8 cellular contexts compared by ENCODE assay signal in the genomic region with DNA sequence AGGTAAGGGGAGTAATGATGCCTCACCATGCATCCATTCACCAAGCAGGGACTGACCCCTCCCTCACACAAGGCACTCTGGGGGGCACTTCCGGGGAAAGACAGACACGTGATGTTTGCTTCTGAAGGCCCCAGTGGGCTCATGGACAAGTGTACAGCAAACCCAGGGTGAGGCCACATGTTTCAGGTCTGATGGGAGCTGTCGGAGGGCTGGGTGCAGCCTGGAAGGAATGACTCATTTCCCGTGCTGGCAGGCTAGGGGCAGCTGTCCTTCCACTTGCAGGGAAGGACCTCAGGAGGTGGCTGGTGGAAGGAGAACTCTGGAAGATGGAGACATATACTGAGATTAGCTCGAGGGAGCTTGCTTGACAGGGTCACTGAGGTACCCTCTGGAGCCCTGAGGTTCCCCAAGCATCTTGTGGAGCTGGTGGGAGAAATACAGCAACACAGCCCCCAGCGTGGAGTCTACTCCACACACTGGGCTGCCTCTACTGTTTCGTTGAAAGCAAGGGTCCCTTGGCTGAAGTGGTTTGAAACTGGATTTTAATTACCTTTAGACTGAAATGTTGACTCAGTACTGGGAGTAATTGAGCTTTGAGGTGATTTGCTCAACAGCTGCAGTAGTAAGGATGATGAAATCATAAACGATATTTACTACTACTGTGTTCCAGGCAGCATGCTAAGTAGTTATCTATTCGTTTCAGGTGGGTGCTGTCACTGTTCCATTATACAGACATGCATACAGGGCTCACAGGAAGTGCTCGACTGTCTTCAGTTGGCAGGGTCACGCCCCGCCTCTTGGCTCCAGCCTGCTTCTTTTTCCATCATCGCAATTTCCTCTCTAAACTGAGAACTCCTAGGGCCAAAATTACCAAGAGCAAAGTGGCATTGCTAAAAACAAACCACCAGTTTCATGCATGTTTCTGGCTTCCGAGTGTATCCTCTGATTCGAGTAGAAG.
DNase-seq lines count a peak whose midpoint lies in the region; ATAC-seq and TF ChIP-seq lines count a peak whose summit lies in the region.

No MANE protein-coding gene starts in this region.

- CTCF ChIA-PET in A673 (lab: Charles Lee) (no interaction called here), IMR-90 (lab: Yijun Ruan, JAX) (no interaction called here)

- H3K14ac ChIP-seq in IMR-90 (replicated peaks; ENCODE audit: low read depth, low read length), result peak overlapping the region; percentile 95

- peak overlapping the region; percentile 92 for H3K23ac ChIP-seq in IMR-90 (ENCODE audit: low read depth, low read length)

- peak overlapping the region; percentile 92; the same call in 1 of the 2 replicates for H2AK5ac ChIP-seq in IMR-90 (ENCODE audit: low read depth, low read length)

- H3K9ac ChIP-seq in IMR-90 (ENCODE audit: low read depth, low read length), result no peak overlapping the region

- intact Hi-C loops in A673 (cut with micrococcal nuclease; ENCODE audit: unreplicated experiment), result no loop called here
- intact Hi-C loops in IMR-90 (cut with micrococcal nuclease), result no loop called here
- intact Hi-C loops in gastrocnemius medialis (cut with DNase I; ENCODE audit: low total_unique reads), result no loop called here
- intact Hi-C loops in CD14-positive monocyte (cut with micrococcal nuclease), result no loop called here

- peak; percentile 38 for DNase-seq in A673 (ENCODE audit: low spot score)
- peak; percentile 88 for DNase-seq in IMR-90
- peak; percentile 72 for DNase-seq in activated CD4-positive, alpha-beta T cell treated with anti-CD3 and anti-CD28 coated beads for 48 hours
- DNase-seq in fibroblast of the aortic adventitia (ENCODE audit: low read depth), result peak; percentile 79
- peak in 1 of 2 donors; percentile 60 for DNase-seq in gastrocnemius medialis
- DNase-seq in endothelial cell (ENCODE audit: low spot score), result no peak
- no peak for DNase-seq in CD14-positive monocyte (ENCODE audit: low spot score)

- H2BK15ac ChIP-seq in IMR-90 (ENCODE audit: low read depth, low read length), result peak overlapping the region; percentile 92; the same call in 2 of the 3 replicates

- H3K27ac ChIP-seq in A673 (ENCODE audit: low read depth, low read length, poor library complexity, severe bottlenecking), result no peak overlapping the region
- H3K27ac ChIP-seq in IMR-90 (ENCODE audit: insufficient read depth, low read length), result peak overlapping the region; percentile 50
- H3K27ac ChIP-seq in gastrocnemius medialis, result peak overlapping the region; percentile 50 to 65 (median 58)

- peaks cover 2% of the 10 kb centered on the region for H3K9me3 ChIP-seq in A673 (ENCODE audit: low read depth, low read length, poor library complexity, severe bottlenecking)
- no peaks in the 10 kb centered on the region for H3K9me3 ChIP-seq in IMR-90 (ENCODE audit: control insufficient read depth, insufficient read depth, low read length)
- H3K9me3 ChIP-seq in gastrocnemius medialis, result no peaks in the 10 kb centered on the region

- H3K4me1 ChIP-seq in A673 (ENCODE audit: insufficient read depth, low read length, poor library complexity, severe bottlenecking) (no peaks in the 10 kb centered on the region), IMR-90 (ENCODE audit: control insufficient read depth, insufficient read depth, low read length) (peaks cover 32% of the 10 kb centered on the region), gastrocnemius medialis (peaks cover 37 to 38% of the 10 kb centered on the region in 2 donors)

- H3K79me1 ChIP-seq in IMR-90 (ENCODE audit: low read depth in 1 of 2, low read length in 2 of 2), result no peaks in the 10 kb centered on the region

- TF ChIP-seq RAD21 in IMR-90 (IDR thresholded peaks at IDR 0.05; ENCODE audit: low read length), result no peak

- WGBS in IMR-90 (ENCODE audit: extremely low coverage in 2 of 2, insufficient read length in 1 of 2), 2 experiments, result 0% methylated on average over 1 of the region's 15 CpGs; no CpG with 5 or more reads in 1 of the 2 experiments

- peak overlapping the region; percentile 25 for H4K5ac ChIP-seq in IMR-90 (ENCODE audit: low read depth, low read length)

- H3K27me3 Mint-ChIP-seq in endothelial cell (ENCODE audit: unreplicated experiment) (peaks cover 6% of the 10 kb centered on the region), CD14-positive monocyte (ENCODE audit: low read depth in 3 of 3) (peaks cover 0 to 12% (median 8%) of the 10 kb centered on the region in 3 donors)

- no peak for TF ChIP-seq POLR2A in IMR-90 (IDR thresholded peaks at IDR 0.05; ENCODE audit: low read depth, low read length)
- TF ChIP-seq POLR2A in gastrocnemius medialis (IDR thresholded peaks at IDR 0.05), result no peak

- H3K36me3 ChIP-seq in A673 (ENCODE audit: insufficient read depth, low read length, poor library complexity, severe bottlenecking) (no peaks in the 10 kb centered on the region), IMR-90 (ENCODE audit: control insufficient read depth, insufficient read depth, low read length) (no peaks in the 10 kb centered on the region), gastrocnemius medialis (peaks cover 0 to 4% of the 10 kb centered on the region in 2 donors)

- no TSS peak for BruUV-seq in A673 (replicated peaks; lab: Mats Ljungman, UMichigan)
- no TSS peak for BruUV-seq in IMR-90 (replicated peaks; lab: Mats Ljungman, UMichigan)

- peaks cover 3% of the 10 kb centered on the region for H3K9me3 Mint-ChIP-seq in endothelial cell (ENCODE audit: unreplicated experiment)
- H3K9me3 Mint-ChIP-seq in CD14-positive monocyte, result peaks cover 4 to 18% (median 8%) of the 10 kb centered on the region in 7 donors

- peak overlapping the region; percentile 96 for H3K4ac ChIP-seq in IMR-90 (ENCODE audit: low read depth, low read length)

- H3K4me3 Mint-ChIP-seq in endothelial cell (ENCODE audit: unreplicated experiment), result no peak overlapping the region
- no peak overlapping the region for H3K4me3 Mint-ChIP-seq in CD14-positive monocyte

- peak overlapping the region; percentile 86 for H2AFZ ChIP-seq in IMR-90 (replicated peaks; ENCODE audit: low read length, poor library complexity)

- no peaks in the 10 kb centered on the region for H4K20me1 ChIP-seq in IMR-90 (ENCODE audit: insufficient read depth, low read length)

- dilution Hi-C loops in IMR-90 (cut with HindIII; ENCODE audit: low sequenced_read_pairs, unreplicated experiment), result no loop called here

- peak overlapping the region; percentile 98 for H2BK120ac ChIP-seq in IMR-90 (ENCODE audit: low read depth, low read length)

- peak overlapping the region; percentile 84 for H2BK5ac ChIP-seq in IMR-90 (ENCODE audit: low read depth, low read length, poor library complexity, severe bottlenecking)

- H3K36me3 Mint-ChIP-seq in endothelial cell (ENCODE audit: low read depth, unreplicated experiment), result peaks cover 4% of the 10 kb centered on the region
- H3K36me3 Mint-ChIP-seq in CD14-positive monocyte, result no peaks in the 10 kb centered on the region

- H3K27ac Mint-ChIP-seq in endothelial cell (ENCODE audit: unreplicated experiment) (no peak overlapping the region), CD14-positive monocyte (peak overlapping the region in 1 of 7 donors; percentile 26)

- POLR2A ChIA-PET in A673 (lab: Charles Lee; ENCODE audit: low non-redundant PET) (no interaction called here), IMR-90 (lab: Charles Lee; ENCODE audit: unreplicated experiment) (no interaction called here)

- peak overlapping the region; percentile 75 to 91 for H4K8ac ChIP-seq in IMR-90 (ENCODE audit: low read depth in 2 of 2, low read length in 2 of 2)

- no peak overlapping the region; the same call in 1 of the 2 replicates for H3K4me2 ChIP-seq in IMR-90 (ENCODE audit: low read depth, low read length)

- H3K4me3 ChIP-seq in A673 (ENCODE audit: low read depth, low read length, poor library complexity, severe bottlenecking) (no peak overlapping the region), IMR-90 (ENCODE audit: insufficient read depth, low read depth, low read length) (no peak overlapping the region), fibroblast of the aortic adventitia (ENCODE audit: low read depth, low read length) (no peak overlapping the region), gastrocnemius medialis (no peak overlapping the region)

- H4K91ac ChIP-seq in IMR-90 (ENCODE audit: insufficient read depth, low read depth, low read length), result peak overlapping the region; percentile 93

- TF ChIP-seq CTCF in A673 (conservative IDR thresholded peaks at IDR 0.05; ENCODE audit: low read depth, low read length), result no peak
- no peak for TF ChIP-seq CTCF in IMR-90 (conservative IDR thresholded peaks at IDR 0.05; ENCODE audit: low read depth, low read length)
- TF ChIP-seq CTCF in fibroblast of the aortic adventitia (IDR thresholded peaks at IDR 0.05; ENCODE audit: insufficient read depth, low read length), result no peak
- TF ChIP-seq CTCF in gastrocnemius medialis (IDR thresholded peaks at IDR 0.05 in 4 of 5, conservative IDR thresholded peaks at IDR 0.05 in 1 of 5), result no peak
- TF ChIP-seq CTCF in endothelial cell (IDR thresholded peaks at IDR 0.05; ENCODE audit: unreplicated experiment), result no peak
- no peak for TF ChIP-seq CTCF in CD14-positive monocyte (IDR thresholded peaks at IDR 0.05)

- peak overlapping the region; percentile 48; the same call in 1 of the 2 replicates for H3K56ac ChIP-seq in IMR-90 (ENCODE audit: extremely low read depth, insufficient read depth, low read length)

- peaks cover 47% of the 10 kb centered on the region for H3K4me1 Mint-ChIP-seq in endothelial cell (ENCODE audit: unreplicated experiment)
- H3K4me1 Mint-ChIP-seq in CD14-positive monocyte, result peaks cover 10% of the 10 kb centered on the region

- peak; percentile 68 for ATAC-seq in IMR-90 (ENCODE audit: low read depth)
- ATAC-seq in gastrocnemius medialis, result peak; percentile 44 to 71
- ATAC-seq in GM19452 (IDR thresholded peaks at IDR 0.05; ENCODE audit: unreplicated experiment), result no peak

- in situ Hi-C loops in IMR-90 (cut with MboI; ENCODE audit: low sequenced_read_pairs) (loop anchor here (25.0 kb wide), 1 partner anchor 849 kb away; a partner anchor contains a TSS), gastrocnemius medialis (cut with MboI; ENCODE audit: low sequenced_read_pairs in 4 of 4) (no loop called here)

- peak overlapping the region; percentile 43 for H3K18ac ChIP-seq in IMR-90 (ENCODE audit: low read depth, low read length)

- H2AK9ac ChIP-seq in IMR-90 (replicated peaks; ENCODE audit: low read depth, low read length, poor library complexity), result peak overlapping the region; percentile 43

- H2BK20ac ChIP-seq in IMR-90 (ENCODE audit: low read depth, low read length), result peak overlapping the region; percentile 96

- H3K9me1 ChIP-seq in IMR-90 (ENCODE audit: insufficient read depth, low read length), result peaks cover 32% of the 10 kb centered on the region

- H3K27me3 ChIP-seq in A673 (replicated peaks; ENCODE audit: insufficient read depth, low read depth, low read length, poor library complexity) (no peaks in the 10 kb centered on the region), IMR-90 (ENCODE audit: control insufficient read depth, insufficient read depth, low read length) (no peaks in the 10 kb centered on the region), gastrocnemius medialis (no peaks in the 10 kb centered on the region)

Comparison
In these comparisons a context has a peak if more than half of its experiments do, and no peak if none do; other contexts are left out.
1. DNase-seq: peak in A673 (single experiment), IMR-90 (single experiment), activated CD4-positive, alpha-beta T cell treated with anti-CD3 and anti-CD28 coated beads for 48 hours (single experiment) and fibroblast of the aortic adventitia (single experiment); none in endothelial cell (single experiment) and CD14-positive monocyte (single experiment).